Comparison of ENCODE assay signal across 11 cellular contexts in the genomic region with DNA sequence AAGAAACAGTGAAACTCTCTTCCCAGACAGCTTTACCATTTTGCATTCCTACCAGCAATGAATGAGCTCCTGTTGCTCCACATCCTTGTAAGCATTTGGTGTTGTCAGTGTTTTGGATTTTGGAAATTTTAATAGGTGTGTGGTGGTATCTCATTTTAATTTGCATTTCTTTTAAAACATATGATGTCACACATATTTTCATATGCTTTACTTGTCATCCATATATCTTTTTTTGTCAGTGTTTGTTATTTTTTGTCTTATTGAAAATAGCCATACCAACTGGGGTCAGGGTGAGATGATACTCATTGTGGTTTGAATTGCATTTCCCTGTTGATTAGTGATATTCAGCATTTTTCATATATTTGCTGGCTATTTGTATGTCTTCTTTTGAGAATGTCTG.
"Had no signal": no experiment of that assay in that cellular context is flagged by ENCODE, and none has a peak within 500 bp of the region (broad histone marks: within the 10 kb centered on the region; RNA-seq: fewer than 3 reads in every experiment).

No MANE protein-coding gene starts in this region.

- ATAC-seq: GM23338, HCT116 had no signal

- H3K9ac ChIP-seq: GM23248 had no signal

- H3K4me3 ChIP-seq: GM23248, GM23338, HAP-1 had no signal

- H3K4me2 ChIP-seq: GM23338 had no signal

- H2AFZ ChIP-seq: GM23248, GM23338 had no signal

- H3K4me1 ChIP-seq: HAP-1 had no signal

- H3K27ac ChIP-seq: GM23248 had no signal

- H3K9me3 ChIP-seq: HAP-1 had no signal

- DNase-seq: GM23248, GOT3, H7, H9, HCEC 1CT, HFFc6 had no signal

- H3K36me3 ChIP-seq: HAP-1 had no signal

- FAIRE-seq: H1, H54 had no signal
